10 cellular contexts compared by ENCODE assay signal in genomic region chr6:36829919-36830544, GRCh38. TPM values are rescaled to one million over a fixed set of nuclear protein-coding genes. Genes with fewer than 3 reads are reported as not detected.
DNase-seq lines count a peak whose midpoint lies in the region; ATAC-seq and TF ChIP-seq lines count a peak whose summit lies in the region.
"Had no signal": no experiment of that assay in that cellular context is flagged by ENCODE, and none has a peak within 500 bp of the region (broad histone marks: within the 10 kb centered on the region; RNA-seq: fewer than 3 reads in every experiment).

No MANE protein-coding gene starts in this region.

- intact Hi-C loops in left cardiac atrium (cut with DNase I), result loop anchor here in 1 of 2 donors (10.0 kb wide), 1 partner anchor 55 kb away; no protein-coding TSS in a partner anchor
- intact Hi-C loops in sciatic nerve (cut with DNase I), result no loop called here

- peaks cover 10% of the 10 kb centered on the region in 2 experiments; a peak in 2 of 4 replicates for H3K4me1 ChIP-seq in SK-N-SH (ENCODE audit: control insufficient read depth in 1 of 2, insufficient read depth in 2 of 2, low read depth in 1 of 2, low read length in 1 of 2)

- no peak overlapping the region for H3K27ac ChIP-seq in SK-N-SH (ENCODE audit: low read depth in 2 of 2, low read length in 1 of 2)

- H2AFZ ChIP-seq in SK-N-SH (ENCODE audit: low read depth), result no peak overlapping the region

- H3K4me3 ChIP-seq in SK-N-SH (ENCODE audit: low read depth in 2 of 2, low read length in 1 of 2), result no peak overlapping the region

- POLR2A ChIA-PET in SK-N-SH (lab: Yijun Ruan, JAX), result no interaction called here

- TF ChIP-seq RAD21 in SK-N-SH (IDR thresholded peaks at IDR 0.05; ENCODE audit: low read length), result no peak

- WGBS in SK-N-SH (ENCODE audit: low lambda C conversion rate), result 67% methylated on average over 10 of the region's 11 CpGs

- H3K9ac ChIP-seq in SK-N-SH, result no peak overlapping the region

- H3K79me2 ChIP-seq in SK-N-SH (ENCODE audit: insufficient read depth), result no peaks in the 10 kb centered on the region

- H4K20me1 ChIP-seq in SK-N-SH (ENCODE audit: insufficient read depth), result no peaks in the 10 kb centered on the region

- DNase-seq in EH (ENCODE audit: low read depth) (peak; percentile 32), SK-N-SH (no peak), left cardiac atrium (peak; percentile 81), sciatic nerve (ENCODE audit: low spot score) (no peak), NCI-H187 treated with DMSO at 0.1 percent for 48 hours (lab: John Stamatoyannopoulos, UW) (no peak), NCI-H2227 treated with DMSO at 0.1 percent for 48 hours (lab: John Stamatoyannopoulos, UW) (no peak)
- DNase-seq: activated gamma-delta T cell treated with Interleukin-2 at 50 U/mL for 16 hours, natural killer cell had no signal

- ATAC-seq in left cardiac atrium, result peak; percentile 66 to 83
- peak; percentile 67 for ATAC-seq in sciatic nerve
- ATAC-seq in HG02588 (IDR thresholded peaks at IDR 0.05; ENCODE audit: unreplicated experiment), result no peak
- no peak for ATAC-seq in GM21360 (IDR thresholded peaks at IDR 0.05; ENCODE audit: unreplicated experiment)
- ATAC-seq: natural killer cell had no signal

- H3K4me2 ChIP-seq in SK-N-SH, result no peak overlapping the region

- no peaks in the 10 kb centered on the region for H3K9me3 ChIP-seq in SK-N-SH

- TF ChIP-seq CTCF in SK-N-SH (IDR thresholded peaks at IDR 0.05), result no peak

- CTCF ChIA-PET in SK-N-SH (lab: Yijun Ruan, JAX), result interaction anchor here (1.2 to 1.3 kb wide), 2 partner anchors 18 to 21 kb away, joined by 3 to 5 read pairs; no protein-coding TSS in a partner anchor

- no peaks in the 10 kb centered on the region for H3K27me3 ChIP-seq in SK-N-SH (ENCODE audit: insufficient read depth)

- no peaks in the 10 kb centered on the region for H3K36me3 ChIP-seq in SK-N-SH (replicated peaks in 1 of 2; ENCODE audit: control insufficient read depth in 1 of 2, insufficient read depth in 2 of 2, low read length in 1 of 2)

- H3F3A ChIP-seq in SK-N-SH (replicated peaks; ENCODE audit: insufficient read depth), result peaks cover 5% of the 10 kb centered on the region

- no peak for TF ChIP-seq EP300 in SK-N-SH (IDR thresholded peaks at IDR 0.05; ENCODE audit: borderline replicate concordance in 1 of 2, low read depth in 1 of 2, low read length in 1 of 2)

- no peaks in the 10 kb centered on the region for H3K9me2 ChIP-seq in SK-N-SH

TF ChIP-seq in SK-N-SH, 30 proteins besides CTCF, POLR2A, EP300 and RAD21:
- no peak for TF ChIP-seq FOXJ3 (CRISPR knock-in tag; IDR thresholded peaks at IDR 0.05)
- TF ChIP-seq NFIC (IDR thresholded peaks at IDR 0.05; ENCODE audit: borderline replicate concordance), result peak; percentile 27; the same call in 1 of the 2 replicates

RNA-seq across cellular contexts. Expression of gene CPNE5, which starts 9.2 kb away (rescaled TPM):
- 0.30 and 0.47 TPM in 2 replicates for polyA plus RNA-seq in SK-N-SH (2012; rRNA removed)
- 0.21 and 0.25 TPM in 2 replicates for polyA plus RNA-seq in SK-N-SH (2012; cell fraction: cytosol; rRNA removed)
- 0.47 and 0.54 TPM in 2 replicates for polyA plus RNA-seq in SK-N-SH (2012; cell fraction: nucleus; rRNA removed)
- 10 to 100 TPM; 14.7 to 63.5 TPM for total RNA-seq in left cardiac atrium
- total RNA-seq in sciatic nerve, result 6.9 TPM

RNA-seq across cellular contexts. Expression of gene PPIL1, which starts 44.6 kb away (rescaled TPM):
- polyA plus RNA-seq in SK-N-SH (2012; rRNA removed), result 36.6 and 48.4 TPM in 2 replicates
- 49.9 and 53.0 TPM in 2 replicates for polyA plus RNA-seq in SK-N-SH (2012; cell fraction: cytosol; rRNA removed)
- polyA plus RNA-seq in SK-N-SH (2012; cell fraction: nucleus; rRNA removed), result 6.9 and 13.6 TPM in 2 replicates
- 10 to 100 TPM; 52.4 to 56.3 TPM for total RNA-seq in left cardiac atrium
- 12.7 TPM for total RNA-seq in sciatic nerve

RNA-seq across cellular contexts. Expression of gene C6orf89, which starts 55.7 kb away (rescaled TPM):
- polyA plus RNA-seq in SK-N-SH (2012; rRNA removed), result 20.4 and 29.8 TPM in 2 replicates
- 21.5 and 24.8 TPM in 2 replicates for polyA plus RNA-seq in SK-N-SH (2012; cell fraction: cytosol; rRNA removed)
- 17.0 and 23.2 TPM in 2 replicates for polyA plus RNA-seq in SK-N-SH (2012; cell fraction: nucleus; rRNA removed)
- 10 to 100 TPM; 62.9 to 74.1 TPM for total RNA-seq in left cardiac atrium
- total RNA-seq in sciatic nerve, result 56.6 TPM

Comparison
In these comparisons a context has a peak if more than half of its experiments do, and no peak if none do; other contexts are left out.
1. DNase-seq: peak in EH (single experiment) and left cardiac atrium (single experiment); none in SK-N-SH (single experiment), sciatic nerve (single experiment), NCI-H187 treated with DMSO at 0.1 percent for 48 hours (single experiment) and NCI-H2227 treated with DMSO at 0.1 percent for 48 hours (single experiment).
2. ATAC-seq: peak in left cardiac atrium (2 of 2) and sciatic nerve (single experiment); none in HG02588 (single experiment) and GM21360 (single experiment).